17 cellular contexts compared by ENCODE assay signal in the genomic region with DNA sequence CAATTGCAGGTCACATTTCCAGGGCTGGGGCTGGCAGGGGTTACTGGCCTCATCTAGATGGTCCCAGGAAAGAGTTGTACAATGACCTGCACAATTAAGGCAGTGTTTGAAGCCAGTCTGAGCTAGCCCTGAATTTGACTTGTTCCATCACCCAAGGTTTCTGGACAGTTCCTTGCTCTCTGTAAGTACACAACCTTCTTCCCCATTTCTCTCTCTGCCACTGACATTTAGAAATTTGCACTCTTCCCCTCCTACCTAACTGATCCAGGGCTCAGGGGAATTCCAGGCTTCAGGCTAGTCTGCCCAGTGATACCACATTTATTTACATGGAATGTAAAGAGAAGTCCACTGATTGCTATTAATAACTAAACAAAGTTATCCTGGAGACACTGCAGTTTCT.
"Had no signal": no experiment of that assay in that cellular context is flagged by ENCODE, and none has a peak within 500 bp of the region (broad histone marks: within the 10 kb centered on the region; RNA-seq: fewer than 3 reads in every experiment).

No MANE protein-coding gene starts in this region.

- H3K27ac ChIP-seq: epithelial cell of prostate, gastroesophageal sphincter, hepatocyte had no signal

- H3K4me2 ChIP-seq: hepatocyte, smooth muscle cell had no signal

- H3K4me1 ChIP-seq: gastroesophageal sphincter had no signal

- H3K4me1 Mint-ChIP-seq: activated naive CD4-positive, alpha-beta T cell treated with anti-CD3 and anti-CD28 coated beads, Interleukin-2, amount 10 ng/mL, durations not matched to agents 7 days and 5 days; activated T-helper 17 cell treated with anti-CD3 and anti-CD28 coated beads, Interleukin-2, amount 50 U/mL, for 72 hours; natural killer cell; stimulated activated effector memory CD8-positive, alpha-beta T cell treated with anti-CD3 and anti-CD28 coated beads, Interleukin-12 subunit alpha, Interleukin-12 subunit beta, amount 100 ng/mL, for 72 hours had no signal

- H2AFZ ChIP-seq: hepatocyte had no signal

- DNase-seq: activated CD4-positive, CD25-positive, alpha-beta regulatory T cell treated with anti-CD3 and anti-CD28 coated beads, Interleukin-2, amount 50 U/mL, for 72 hours; activated CD8-positive, alpha-beta T cell treated with anti-CD3 and anti-CD28 coated beads for 36 hours; activated naive CD4-positive, alpha-beta T cell treated with anti-CD3 and anti-CD28 coated beads, Interleukin-2, amount 10 ng/mL, durations not matched to agents 7 days and 5 days; effector memory CD8-positive, alpha-beta T cell; natural killer cell; nucleus accumbens; right cardiac atrium; substantia nigra; SW 1271 had no signal

- H3K27ac Mint-ChIP-seq: activated CD8-positive, alpha-beta T cell treated with anti-CD3 and anti-CD28 coated beads for 36 hours; activated naive CD4-positive, alpha-beta T cell treated with anti-CD3 and anti-CD28 coated beads, Interleukin-2, amount 10 ng/mL, durations not matched to agents 7 days and 5 days; activated T-helper 17 cell treated with anti-CD3 and anti-CD28 coated beads, Interleukin-2, amount 50 U/mL, for 72 hours; dendritic cell treated with granulocyte-macrophage colony-stimulating factor and Interleukin-4, amounts not matched to agents 40 ng/mL and 50 ng/mL, for 4 days; effector memory CD8-positive, alpha-beta T cell; natural killer cell; progenitor cell of endocrine pancreas; stimulated activated effector memory CD8-positive, alpha-beta T cell treated with anti-CD3 and anti-CD28 coated beads, Interleukin-12 subunit alpha, Interleukin-12 subunit beta, amount 100 ng/mL, for 72 hours had no signal

- H3K79me2 ChIP-seq: hepatocyte had no signal

- ATAC-seq: activated CD8-positive, alpha-beta T cell treated with anti-CD3 and anti-CD28 coated beads for 36 hours; activated T-helper 17 cell treated with anti-CD3 and anti-CD28 coated beads, Interleukin-2, amount 50 U/mL, for 72 hours; effector memory CD8-positive, alpha-beta T cell; gastroesophageal sphincter; natural killer cell; right cardiac atrium had no signal

- H3K4me3 ChIP-seq: gastroesophageal sphincter, hepatocyte, smooth muscle cell had no signal

- H3K27me3 Mint-ChIP-seq: progenitor cell of endocrine pancreas had no signal

- H3K27me3 ChIP-seq: hepatocyte had no signal

- H3K36me3 ChIP-seq: gastroesophageal sphincter had no signal

- H3K36me3 Mint-ChIP-seq: activated naive CD4-positive, alpha-beta T cell treated with anti-CD3 and anti-CD28 coated beads, Interleukin-2, amount 10 ng/mL, durations not matched to agents 7 days and 5 days; stimulated activated effector memory CD8-positive, alpha-beta T cell treated with anti-CD3 and anti-CD28 coated beads, Interleukin-12 subunit alpha, Interleukin-12 subunit beta, amount 100 ng/mL, for 72 hours had no signal

- H3K4me3 Mint-ChIP-seq: activated CD8-positive, alpha-beta T cell treated with anti-CD3 and anti-CD28 coated beads for 36 hours; activated naive CD4-positive, alpha-beta T cell treated with anti-CD3 and anti-CD28 coated beads, Interleukin-2, amount 10 ng/mL, durations not matched to agents 7 days and 5 days; activated T-helper 17 cell treated with anti-CD3 and anti-CD28 coated beads, Interleukin-2, amount 50 U/mL, for 72 hours; dendritic cell treated with granulocyte-macrophage colony-stimulating factor and Interleukin-4, amounts not matched to agents 40 ng/mL and 50 ng/mL, for 4 days; effector memory CD8-positive, alpha-beta T cell; natural killer cell; stimulated activated effector memory CD8-positive, alpha-beta T cell treated with anti-CD3 and anti-CD28 coated beads, Interleukin-12 subunit alpha, Interleukin-12 subunit beta, amount 100 ng/mL, for 72 hours had no signal

- H3K9me3 Mint-ChIP-seq: effector memory CD8-positive, alpha-beta T cell; natural killer cell had no signal
